In the genomic region with DNA sequence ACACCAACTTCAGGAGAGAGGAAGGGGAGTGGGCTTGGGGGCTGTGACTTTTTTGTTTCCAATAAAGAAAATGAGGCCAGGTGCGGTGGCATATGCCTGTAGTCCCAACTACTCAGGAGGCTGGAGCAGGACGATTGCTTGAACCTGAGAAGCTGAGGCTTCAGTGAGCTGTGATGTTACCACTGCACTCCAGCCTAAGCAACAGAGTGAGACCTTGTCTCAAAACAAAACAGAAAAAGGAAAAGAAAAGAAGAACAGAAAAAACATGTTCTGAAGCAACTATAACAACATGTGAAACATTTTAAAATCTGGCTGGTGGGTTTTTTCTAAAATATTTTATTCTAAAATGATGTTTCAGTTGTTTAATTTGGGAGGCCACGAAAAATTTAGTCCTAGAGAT, we compare ENCODE assay signal across 30 cellular contexts.
DNase-seq lines count a peak whose midpoint lies in the region; ATAC-seq and TF ChIP-seq lines count a peak whose summit lies in the region.
"Had no signal": no experiment of that assay in that cellular context is flagged by ENCODE, and none has a peak within 500 bp of the region (broad histone marks: within the 10 kb centered on the region; RNA-seq: fewer than 3 reads in every experiment).

No MANE protein-coding gene starts in this region.

- DNase-seq in GM12864 (ENCODE audit: low read depth) = peak; percentile 44
- no peak for DNase-seq in body of pancreas
- no peak for DNase-seq in OCI-LY7 (ENCODE audit: low spot score)
- DNase-seq in DMS53 (lab: John Stamatoyannopoulos, UW) = no peak
- DNase-seq in ureter (ENCODE audit: low spot score) = no peak
- DNase-seq: 8988T; activated CD4-positive, alpha-beta T cell treated with anti-CD3 and anti-CD28 coated beads for 4 hours; activated CD8-positive, alpha-beta memory T cell treated with anti-CD3 and anti-CD28 coated beads for 24 hours; activated effector memory CD4-positive, alpha-beta T cell treated with anti-CD3 and anti-CD28 coated beads, Interleukin-2, amount 50 U/mL, for 16 hours; CD4-positive, CD25-positive, alpha-beta regulatory T cell; central memory CD4-positive, alpha-beta T cell; foreskin keratinocyte; GOT3; heart right ventricle; kidney glomerular epithelial cell; nephron progenitor cell; ovary; Peyer's patch; SIG-M5; stimulated activated CD8-positive, alpha-beta memory T cell treated with anti-CD3 and anti-CD28 coated beads, Interleukin-4, amount 100 ng/mL, for 48 hours; stimulated activated naive CD8-positive, alpha-beta T cell treated with anti-CD3 and anti-CD28 coated beads, Interleukin-15, amount 100 ng/mL, for 72 hours; SW 1271; T-helper 9 cell had no signal

- H3K36me3 ChIP-seq in body of pancreas (replicated peaks in 1 of 2; ENCODE audit: insufficient read depth in 1 of 2, low read depth in 2 of 2) (no peaks in the 10 kb centered on the region), OCI-LY7 (ENCODE audit: insufficient read depth, low read length) (no peaks in the 10 kb centered on the region)
- H3K36me3 ChIP-seq: esophagus muscularis mucosa, heart right ventricle, ovary, Peyer's patch, tibial nerve had no signal

- H2AFZ ChIP-seq in OCI-LY7 (ENCODE audit: low read length) = no peak overlapping the region

- no peaks in the 10 kb centered on the region for H4K20me1 ChIP-seq in OCI-LY7 (ENCODE audit: insufficient read depth, low read length)

- H3K79me2 ChIP-seq in OCI-LY7 (ENCODE audit: insufficient read depth, low read depth, low read length) = no peaks in the 10 kb centered on the region

- TF ChIP-seq CTCF in GM12864 (IDR thresholded peaks at IDR 0.05; ENCODE audit: low read depth, low read length, missing control alignments) (no peak), body of pancreas (IDR thresholded peaks at IDR 0.05) (no peak), OCI-LY7 (conservative IDR thresholded peaks at IDR 0.05; ENCODE audit: low read length) (no peak)

- no peaks in the 10 kb centered on the region for H3K9me2 ChIP-seq in OCI-LY7 (ENCODE audit: insufficient read depth, low read length)

- BruUV-seq in OCI-LY7 (replicated peaks; lab: Mats Ljungman, UMichigan) = no TSS peak

- H3K4me2 ChIP-seq in OCI-LY7 (ENCODE audit: low read length) = no peak overlapping the region

- H3K4me1 ChIP-seq in body of pancreas (no peaks in the 10 kb centered on the region), OCI-LY7 (ENCODE audit: insufficient read depth, low read length, poor library complexity, severe bottlenecking) (no peaks in the 10 kb centered on the region)
- H3K4me1 ChIP-seq: esophagus muscularis mucosa, foreskin keratinocyte, heart right ventricle, Peyer's patch, tibial nerve had no signal

- H3K27ac ChIP-seq in body of pancreas (no peak overlapping the region), OCI-LY7 (ENCODE audit: low read depth, low read length, poor library complexity, severe bottlenecking) (no peak overlapping the region)
- H3K27ac ChIP-seq: esophagus muscularis mucosa, foreskin keratinocyte, heart right ventricle, ovary, Peyer's patch, skin epidermis, tibial nerve, VCaP had no signal

- 61 to 65% methylated on average over 3 of the region's 3 CpGs for WGBS in body of pancreas, 2 donors

- H3K27me3 ChIP-seq in body of pancreas = no peaks in the 10 kb centered on the region
- H3K27me3 ChIP-seq: foreskin keratinocyte, ovary, Peyer's patch, tibial nerve had no signal

- H3K4me3 ChIP-seq in GM12864 (ENCODE audit: low read depth, low read length) = peak overlapping the region; percentile 21
- H3K4me3 ChIP-seq in body of pancreas = no peak overlapping the region
- no peak overlapping the region for H3K4me3 ChIP-seq in OCI-LY7 (ENCODE audit: low read depth, low read length, poor library complexity, severe bottlenecking)
- H3K4me3 ChIP-seq: esophagus muscularis mucosa, heart right ventricle, ovary, Peyer's patch, skin epidermis, tibial nerve had no signal

- peak; percentile 70 for ATAC-seq in GM19043 (IDR thresholded peaks at IDR 0.05; ENCODE audit: low read depth, unreplicated experiment)
- ATAC-seq in GM21723 (IDR thresholded peaks at IDR 0.05; ENCODE audit: unreplicated experiment) = peak; percentile 90
- ATAC-seq in HG03103 (IDR thresholded peaks at IDR 0.05; ENCODE audit: low read depth, unreplicated experiment) = peak; percentile 91
- no peak for ATAC-seq in body of pancreas
- ATAC-seq: foreskin keratinocyte; heart right ventricle; stimulated activated naive CD8-positive, alpha-beta T cell treated with anti-CD3 and anti-CD28 coated beads, Interleukin-15, amount 100 ng/mL, for 72 hours had no signal

- intact Hi-C loops in body of pancreas (cut with DNase I) = no loop called here
- intact Hi-C loops in OCI-LY7 (cut with micrococcal nuclease; ENCODE audit: unreplicated experiment) = no loop called here

- no peak for TF ChIP-seq POLR2A in body of pancreas (IDR thresholded peaks at IDR 0.05)

- POLR2A ChIA-PET in OCI-LY7 (lab: Charles Lee) = no interaction called here

- CTCF ChIA-PET in OCI-LY7 (lab: Charles Lee; ENCODE audit: unreplicated experiment) = no interaction called here

- H3K9me3 ChIP-seq in body of pancreas (no peaks in the 10 kb centered on the region), OCI-LY7 (ENCODE audit: low read length) (no peaks in the 10 kb centered on the region)
- H3K9me3 ChIP-seq: esophagus muscularis mucosa, ovary, Peyer's patch, tibial nerve had no signal
